8 cellular contexts compared by ENCODE assay signal in the genomic region with DNA sequence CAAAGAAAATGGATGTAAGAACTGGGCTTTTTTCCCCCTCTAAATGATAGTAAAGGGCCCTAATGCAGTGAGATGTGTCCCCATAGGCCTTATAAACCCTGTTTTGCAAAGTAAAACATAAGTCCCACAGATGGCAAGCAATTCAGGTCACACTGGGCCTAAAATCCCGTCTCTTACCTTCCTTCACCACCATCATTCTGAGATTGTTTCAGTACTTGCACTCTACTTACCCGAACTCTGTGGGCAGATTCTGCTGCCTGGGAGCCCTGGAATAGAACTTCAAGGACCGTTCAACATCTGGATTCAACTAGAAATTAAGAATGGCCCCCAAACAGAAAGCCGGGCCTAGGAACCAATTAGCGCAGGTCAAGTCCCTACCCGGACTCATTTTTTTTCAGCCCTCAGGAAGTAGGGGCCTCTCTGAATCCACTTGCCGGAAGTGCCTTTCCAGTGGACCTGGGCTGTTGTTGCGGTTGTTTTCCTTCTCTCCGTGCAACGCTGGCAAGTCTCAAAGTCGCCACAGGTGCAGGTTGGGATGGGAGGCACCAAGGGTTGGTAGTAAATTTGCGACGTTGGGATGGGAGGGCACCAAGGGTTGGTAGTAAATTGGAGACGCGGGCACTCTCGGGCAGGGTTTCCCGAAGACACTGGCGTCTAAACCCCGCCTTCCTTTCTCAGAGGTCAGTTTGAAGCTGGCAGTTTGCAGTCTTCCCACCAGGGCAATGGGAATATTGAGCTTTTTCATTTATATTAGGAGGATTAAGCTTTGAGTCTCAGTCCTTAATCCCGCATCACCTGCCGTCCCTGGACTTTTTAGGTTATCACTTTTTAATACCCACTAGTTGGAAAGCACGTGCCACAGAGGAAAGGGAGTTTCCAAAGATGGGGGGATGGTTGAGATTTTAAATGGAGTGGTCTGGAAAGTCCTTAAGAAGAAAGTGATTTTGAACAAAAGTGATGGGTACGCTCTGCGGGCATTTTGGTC. TPM values are rescaled to one million over a fixed set of nuclear protein-coding genes. Genes with fewer than 3 reads are reported as not detected.
A peak's percentile ranks its signal among the peaks of the same experiment; 100 is the strongest.
DNase-seq lines count a peak whose midpoint lies in the region; ATAC-seq lines count a peak whose summit lies in the region.

A gene with protein sequence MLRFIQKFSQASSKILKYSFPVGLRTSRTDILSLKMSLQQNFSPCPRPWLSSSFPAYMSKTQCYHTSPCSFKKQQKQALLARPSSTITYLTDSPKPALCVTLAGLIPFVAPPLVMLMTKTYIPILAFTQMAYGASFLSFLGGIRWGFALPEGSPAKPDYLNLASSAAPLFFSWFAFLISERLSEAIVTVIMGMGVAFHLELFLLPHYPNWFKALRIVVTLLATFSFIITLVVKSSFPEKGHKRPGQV (plus strand): TSS at position 429 of the 985 bp plus-strand sequence. CDS start 2,888 bp downstream, outside the sequence.

- ATAC-seq in HG03196 (IDR thresholded peaks at IDR 0.05; ENCODE audit: unreplicated experiment) = peak; percentile 31
- ATAC-seq in left lobe of liver = peak; percentile 51
- ATAC-seq in HG02840 (IDR thresholded peaks at IDR 0.05; ENCODE audit: low FRiP score, unreplicated experiment) = no peak

- H3K36me3 Mint-ChIP-seq in activated CD4-positive, alpha-beta T cell treated with anti-CD3 and anti-CD28 coated beads, Interleukin-2, amount 10 ng/mL, durations not matched to agents 24 days and 14 days (ENCODE audit: low read depth) = peaks cover 31% of the 10 kb centered on the region

- no peaks in the 10 kb centered on the region for H3K9me3 Mint-ChIP-seq in activated CD4-positive, alpha-beta T cell treated with anti-CD3 and anti-CD28 coated beads, Interleukin-2, amount 10 ng/mL, durations not matched to agents 24 days and 14 days

- H3K27me3 Mint-ChIP-seq in activated CD4-positive, alpha-beta T cell treated with anti-CD3 and anti-CD28 coated beads, Interleukin-2, amount 10 ng/mL, durations not matched to agents 24 days and 14 days = no peaks in the 10 kb centered on the region

- H3K4me1 Mint-ChIP-seq in activated CD4-positive, alpha-beta T cell treated with anti-CD3 and anti-CD28 coated beads, Interleukin-2, amount 10 ng/mL, durations not matched to agents 24 days and 14 days = peaks cover 26% of the 10 kb centered on the region

- H3K4me3 Mint-ChIP-seq in activated CD4-positive, alpha-beta T cell treated with anti-CD3 and anti-CD28 coated beads, Interleukin-2, amount 10 ng/mL, durations not matched to agents 24 days and 14 days = peak within 1 kb of the TSS; percentile 98

- H3K27ac Mint-ChIP-seq in activated CD4-positive, alpha-beta T cell treated with anti-CD3 and anti-CD28 coated beads, Interleukin-2, amount 10 ng/mL, durations not matched to agents 24 days and 14 days = peak within 1 kb of the TSS; percentile 97

- intact Hi-C loops in activated CD4-positive, alpha-beta T cell treated with anti-CD3 and anti-CD28 coated beads, Interleukin-2, amount 10 ng/mL, durations not matched to agents 24 days and 14 days (cut with micrococcal nuclease) = loop anchor here (1.0 to 5.0 kb wide), 7 partner anchors 62 to 966 kb away; a partner anchor contains a TSS

- DNase-seq in CMK (ENCODE audit: low read depth) (peak; percentile 75), NCI-H69 (lab: John Stamatoyannopoulos, UW) (peak; percentile 85), dedifferentiated amniotic fluid mesenchymal stem cell (ENCODE audit: extremely low spot score) (peak; percentile 92), left lobe of liver (ENCODE audit: low spot score) (peak; percentile 82)
- DNase-seq in activated CD4-positive, alpha-beta T cell treated with anti-CD3 and anti-CD28 coated beads, Interleukin-2, amount 10 ng/mL, durations not matched to agents 24 days and 14 days = peak; percentile 94
- peak; percentile 82 for DNase-seq in stimulated activated CD4-positive, alpha-beta T cell treated with anti-CD3 and anti-CD28 coated beads, Interleukin-1b, Interleukin-23, amount 100 ng/mL, for 48 hours

RNA-seq across cellular contexts. Expression of the gene that starts here (rescaled TPM):
- 29.4 and 38.7 TPM in 2 replicates for total RNA-seq in activated CD4-positive, alpha-beta T cell treated with anti-CD3 and anti-CD28 coated beads, Interleukin-2, amount 10 ng/mL, durations not matched to agents 24 days and 14 days
- 6.5 TPM for total RNA-seq in left lobe of liver
